In the genomic region with DNA sequence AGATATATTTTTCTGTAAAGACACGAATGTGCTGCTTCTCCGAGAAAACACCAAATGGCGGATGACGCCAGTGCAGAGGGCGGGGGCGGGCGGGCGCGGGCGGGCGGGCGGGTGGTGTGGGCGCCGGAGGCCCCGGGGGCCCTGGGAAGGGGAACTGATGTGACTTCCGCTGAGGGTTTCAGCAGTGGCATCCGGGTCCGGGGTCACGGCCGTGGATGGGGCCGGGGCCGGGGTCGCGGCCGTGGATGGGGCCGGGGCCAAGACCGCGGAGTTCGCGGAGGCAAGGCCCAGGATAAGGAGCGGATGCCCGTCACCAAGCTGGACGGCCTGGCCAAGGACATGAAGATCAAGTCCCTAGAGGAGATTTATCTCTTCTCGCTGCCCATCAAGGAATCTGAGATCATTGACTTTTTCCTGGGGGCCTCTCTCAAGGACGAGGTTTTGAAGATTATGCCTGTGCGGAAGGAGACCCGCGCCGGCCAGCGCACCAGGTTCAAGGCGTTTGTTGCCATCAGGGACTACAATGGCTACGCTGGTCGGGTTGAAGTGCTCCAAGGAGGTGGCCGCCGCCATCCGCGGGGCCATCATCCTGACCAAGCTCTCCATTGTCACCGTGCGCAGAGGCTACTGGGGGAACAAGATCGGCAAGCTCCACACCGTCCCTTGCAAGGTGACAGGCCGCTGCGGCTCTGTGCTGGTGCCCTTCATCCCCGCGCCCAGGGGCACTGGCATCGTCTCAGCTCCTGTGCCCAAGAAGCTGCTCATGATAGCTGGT, we compare ENCODE assay signal across 8 cellular contexts. TPM values are rescaled to one million over a fixed set of nuclear protein-coding genes. Genes with fewer than 3 reads are reported as not detected.
A peak's percentile ranks its signal among the peaks of the same experiment; 100 is the strongest.
DNase-seq lines count a peak whose midpoint lies in the region; ATAC-seq and TF ChIP-seq lines count a peak whose summit lies in the region.

No MANE protein-coding gene starts in this region.

- DNase-seq in AG09309 (ENCODE audit: low read depth): no peak
- DNase-seq in WERI-Rb-1: peak; percentile 46
- no peak for DNase-seq in coronary artery (ENCODE audit: low spot score)
- DNase-seq in lower lobe of right lung: peak; percentile 56
- DNase-seq in stomach: no peak
- no peak for DNase-seq in ureter (ENCODE audit: low spot score)

- intact Hi-C loops in lower lobe of right lung (cut with DNase I) (no loop called here), stomach (cut with DNase I; ENCODE audit: low total_unique reads) (no loop called here)

- H3K27ac ChIP-seq in WERI-Rb-1: peak overlapping the region; percentile 59
- peak overlapping the region; percentile 3 to 40 for H3K27ac ChIP-seq in coronary artery
- peak overlapping the region; percentile 41 for H3K27ac ChIP-seq in lower lobe of right lung
- H3K27ac ChIP-seq in stomach: peak overlapping the region in 3 of 5 donors; percentile 26 to 72 (median 29)

- H3K4me1 ChIP-seq in lower lobe of right lung: no peaks in the 10 kb centered on the region
- H3K4me1 ChIP-seq in stomach: peaks cover 0 to 8% (median 4%) of the 10 kb centered on the region in 4 donors

- TF ChIP-seq POLR2A in stomach (IDR thresholded peaks at IDR 0.05): no peak

- H3K9me3 ChIP-seq in WERI-Rb-1 (ENCODE audit: severe bottlenecking): no peaks in the 10 kb centered on the region
- no peaks in the 10 kb centered on the region for H3K9me3 ChIP-seq in lower lobe of right lung
- H3K9me3 ChIP-seq in stomach: no peaks in the 10 kb centered on the region

- H3K27me3 ChIP-seq in WERI-Rb-1 (ENCODE audit: insufficient read depth, low read depth, severe bottlenecking) (no peaks in the 10 kb centered on the region), lower lobe of right lung (ENCODE audit: low read depth) (peaks cover 1% of the 10 kb centered on the region), stomach (no peaks in the 10 kb centered on the region)

- H3K4me3 ChIP-seq in AG09309 (ENCODE audit: control insufficient read depth, low read depth, low read length) (peak overlapping the region; percentile 34), WERI-Rb-1 (ENCODE audit: low read depth, low read length) (peak overlapping the region; percentile 39), coronary artery (peak overlapping the region; percentile 76), lower lobe of right lung (peak overlapping the region; percentile 57), stomach (peak overlapping the region; percentile 46 to 55 (median 52))

- H3K36me3 ChIP-seq in WERI-Rb-1 (no peaks in the 10 kb centered on the region; the same call in 1 of the 2 replicates), lower lobe of right lung (no peaks in the 10 kb centered on the region), stomach (no peaks in the 10 kb centered on the region)

- no peak for TF ChIP-seq CTCF in AG09309 (IDR thresholded peaks at IDR 0.05; ENCODE audit: control insufficient read depth, insufficient read depth, low read depth, low read length, missing control alignments)
- TF ChIP-seq CTCF in WERI-Rb-1 (IDR thresholded peaks at IDR 0.05; ENCODE audit: low read depth, low read length): no peak
- TF ChIP-seq CTCF in coronary artery (IDR thresholded peaks at IDR 0.05): no peak
- no peak for TF ChIP-seq CTCF in lower lobe of right lung (IDR thresholded peaks at IDR 0.05)
- TF ChIP-seq CTCF in stomach (IDR thresholded peaks at IDR 0.05): no peak

- no peak for TF ChIP-seq EP300 in stomach (IDR thresholded peaks at IDR 0.05)

- WGBS in stomach, 5 donors: 26 to 61% (median 43%) methylated on average over 45 to 56 of the region's 56 CpGs

- ATAC-seq in GM18907 (IDR thresholded peaks at IDR 0.05; ENCODE audit: unreplicated experiment) (peak; percentile 79), HG03196 (IDR thresholded peaks at IDR 0.05; ENCODE audit: unreplicated experiment) (peak; percentile 88), lower lobe of right lung (peak; percentile 88 to 92)

RNA-seq across cellular contexts. Expression of a gene that starts 20.3 kb away (rescaled TPM):
- total RNA-seq in lower lobe of right lung: 2.0 TPM
- 10 to 100 TPM in 1 of 5 donors, 1 to 10 TPM in 1, not detected in 3; 9.1 to 61.9 TPM for total RNA-seq in stomach
- 1 to 10 TPM in 1 of 3 donors, under 1 TPM in 1, not detected in 1; 0.43 to 1.2 TPM for polyA plus RNA-seq in stomach
- total RNA-seq in ureter: 0.78 TPM

RNA-seq across cellular contexts. Expression of a gene that starts 41.2 kb away (rescaled TPM):
- total RNA-seq in lower lobe of right lung: 84.1 TPM
- 10 to 100 TPM; 24.5 to 87.2 (median 43.4) TPM for total RNA-seq in stomach
- polyA plus RNA-seq in stomach: 10 to 100 TPM; 36.8 to 53.4 (median 36.9) TPM
- 147 TPM for total RNA-seq in ureter

Comparison
In these comparisons a context has a peak if more than half of its experiments do, and no peak if none do; other contexts are left out.
1. DNase-seq: peak in WERI-Rb-1 (single experiment) and lower lobe of right lung (single experiment); none in AG09309 (single experiment), coronary artery (single experiment), stomach (single experiment) and ureter (single experiment).
2. Peak in every context shown above with its lines, with median percentiles within 50 percentile points of each other: H3K4me3 ChIP-seq, ATAC-seq and H3K27ac ChIP-seq.